1 cellular context compared by ENCODE assay signal in the genomic region with DNA sequence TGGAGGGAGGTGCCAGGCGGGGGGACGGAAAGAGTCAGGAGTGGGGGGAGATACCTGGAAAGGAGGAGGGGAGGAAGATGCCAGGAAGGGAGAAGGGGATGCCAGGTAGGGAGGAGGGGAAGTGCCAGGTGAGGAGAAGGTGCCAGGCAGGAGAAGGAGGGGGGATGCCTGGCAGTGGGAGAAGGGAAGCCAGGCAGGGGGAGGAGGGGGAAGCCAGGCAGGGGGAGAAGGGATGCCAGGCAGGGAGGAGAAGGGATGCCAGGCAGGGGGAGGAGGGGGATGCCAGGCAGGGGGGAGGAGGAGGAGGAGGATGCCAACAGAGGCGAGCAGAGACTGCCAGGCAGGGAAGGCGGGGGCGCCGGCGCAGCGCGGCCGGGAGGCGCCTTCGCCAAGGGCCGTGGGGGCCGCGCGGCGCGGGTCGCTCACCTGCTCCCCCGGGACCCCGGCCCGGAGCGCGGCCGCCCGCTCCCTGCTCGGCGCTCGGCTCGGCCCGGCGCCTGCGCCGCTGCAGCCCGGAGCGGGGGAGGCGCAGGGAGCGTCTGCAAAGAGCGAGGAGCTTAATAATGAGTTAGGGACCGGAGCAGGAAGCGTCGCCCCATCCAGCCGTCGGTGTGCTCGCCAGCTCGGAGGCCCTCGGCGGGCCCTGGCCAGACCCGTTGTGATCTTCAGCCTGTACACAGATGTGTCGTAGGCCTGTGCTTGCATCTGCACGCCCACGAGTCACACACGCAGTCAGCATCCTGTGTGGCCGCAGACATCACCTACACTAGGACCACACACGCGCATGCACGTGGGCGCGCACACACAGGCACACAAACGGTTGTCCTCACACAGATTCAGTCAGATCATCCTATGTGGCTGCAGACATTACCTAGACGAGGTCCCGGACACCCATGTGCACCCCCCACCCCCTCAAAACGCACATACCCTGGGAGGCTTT.
TF ChIP-seq lines count a peak whose summit lies in the region.

No MANE protein-coding gene starts in this region.

TF ChIP-seq in K562, 482 proteins besides CTCF, POLR2A, EP300 and RAD21 (continued from another document and continues in another):
- TF ChIP-seq, protein P1, sequence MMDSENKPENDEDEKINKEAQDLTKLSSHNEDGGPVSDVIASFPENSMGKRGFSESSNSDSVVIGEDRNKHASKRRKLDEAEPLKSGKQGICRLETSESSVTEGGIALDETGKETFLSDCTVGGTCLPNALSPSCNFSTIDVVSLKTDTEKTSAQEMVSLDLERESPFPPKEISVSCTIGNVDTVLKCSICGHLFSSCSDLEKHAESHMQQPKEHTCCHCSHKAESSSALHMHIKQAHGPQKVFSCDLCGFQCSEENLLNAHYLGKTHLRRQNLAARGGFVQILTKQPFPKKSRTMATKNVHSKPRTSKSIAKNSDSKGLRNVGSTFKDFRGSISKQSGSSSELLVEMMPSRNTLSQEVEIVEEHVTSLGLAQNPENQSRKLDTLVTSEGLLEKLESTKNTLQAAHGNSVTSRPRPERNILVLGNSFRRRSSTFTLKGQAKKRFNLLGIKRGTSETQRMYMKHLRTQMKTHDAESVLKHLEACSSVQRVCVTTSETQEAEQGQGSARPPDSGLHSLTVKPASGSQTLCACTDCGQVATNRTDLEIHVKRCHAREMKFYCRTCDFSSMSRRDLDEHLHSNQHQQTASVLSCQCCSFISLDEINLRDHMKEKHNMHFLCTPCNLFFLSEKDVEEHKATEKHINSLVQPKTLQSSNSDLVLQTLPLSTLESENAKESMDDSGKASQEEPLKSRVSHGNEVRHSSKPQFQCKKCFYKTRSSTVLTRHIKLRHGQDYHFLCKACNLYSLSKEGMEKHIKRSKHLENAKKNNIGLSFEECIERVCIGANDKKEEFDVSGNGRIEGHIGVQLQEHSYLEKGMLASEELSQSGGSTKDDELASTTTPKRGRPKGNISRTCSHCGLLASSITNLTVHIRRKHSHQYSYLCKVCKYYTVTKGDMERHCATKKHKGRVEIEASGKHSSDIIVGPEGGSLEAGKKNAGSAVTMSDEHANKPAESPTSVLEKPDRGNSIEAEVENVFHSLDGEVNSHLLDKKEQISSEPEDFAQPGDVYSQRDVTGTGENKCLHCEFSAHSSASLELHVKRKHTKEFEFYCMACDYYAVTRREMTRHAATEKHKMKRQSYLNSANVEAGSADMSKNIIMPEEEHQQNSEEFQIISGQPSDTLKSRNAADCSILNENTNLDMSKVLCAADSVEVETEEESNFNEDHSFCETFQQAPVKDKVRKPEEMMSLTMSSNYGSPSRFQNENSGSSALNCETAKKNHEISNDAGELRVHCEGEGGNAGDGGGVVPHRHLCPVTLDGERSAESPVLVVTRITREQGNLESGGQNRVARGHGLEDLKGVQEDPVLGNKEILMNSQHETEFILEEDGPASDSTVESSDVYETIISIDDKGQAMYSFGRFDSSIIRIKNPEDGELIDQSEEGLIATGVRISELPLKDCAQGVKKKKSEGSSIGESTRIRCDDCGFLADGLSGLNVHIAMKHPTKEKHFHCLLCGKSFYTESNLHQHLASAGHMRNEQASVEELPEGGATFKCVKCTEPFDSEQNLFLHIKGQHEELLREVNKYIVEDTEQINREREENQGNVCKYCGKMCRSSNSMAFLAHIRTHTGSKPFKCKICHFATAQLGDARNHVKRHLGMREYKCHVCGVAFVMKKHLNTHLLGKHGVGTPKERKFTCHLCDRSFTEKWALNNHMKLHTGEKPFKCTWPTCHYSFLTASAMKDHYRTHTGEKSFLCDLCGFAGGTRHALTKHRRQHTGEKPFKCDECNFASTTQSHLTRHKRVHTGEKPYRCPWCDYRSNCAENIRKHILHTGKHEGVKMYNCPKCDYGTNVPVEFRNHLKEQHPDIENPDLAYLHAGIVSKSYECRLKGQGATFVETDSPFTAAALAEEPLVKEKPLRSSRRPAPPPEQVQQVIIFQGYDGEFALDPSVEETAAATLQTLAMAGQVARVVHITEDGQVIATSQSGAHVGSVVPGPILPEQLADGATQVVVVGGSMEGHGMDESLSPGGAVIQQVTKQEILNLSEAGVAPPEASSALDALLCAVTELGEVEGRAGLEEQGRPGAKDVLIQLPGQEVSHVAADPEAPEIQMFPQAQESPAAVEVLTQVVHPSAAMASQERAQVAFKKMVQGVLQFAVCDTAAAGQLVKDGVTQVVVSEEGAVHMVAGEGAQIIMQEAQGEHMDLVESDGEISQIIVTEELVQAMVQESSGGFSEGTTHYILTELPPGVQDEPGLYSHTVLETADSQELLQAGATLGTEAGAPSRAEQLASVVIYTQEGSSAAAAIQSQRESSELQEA (IDR thresholded peaks at IDR 0.05; ENCODE audit: low read depth), result no peak
- no peak for TF ChIP-seq E4F1 (CRISPR knock-in tag; IDR thresholded peaks at IDR 0.05; ENCODE audit: borderline replicate concordance)
- TF ChIP-seq ZNF707 (CRISPR knock-in tag; conservative IDR thresholded peaks at IDR 0.05), result no peak
- no peak for TF ChIP-seq SREBF2 (CRISPR knock-in tag; IDR thresholded peaks at IDR 0.05)
- TF ChIP-seq ETV5 (CRISPR knock-in tag; IDR thresholded peaks at IDR 0.05; ENCODE audit: low read depth), result 0 out of 2 replicates have a peak, but pooled peaks have one; percentile 25
- TF ChIP-seq, protein P2, sequence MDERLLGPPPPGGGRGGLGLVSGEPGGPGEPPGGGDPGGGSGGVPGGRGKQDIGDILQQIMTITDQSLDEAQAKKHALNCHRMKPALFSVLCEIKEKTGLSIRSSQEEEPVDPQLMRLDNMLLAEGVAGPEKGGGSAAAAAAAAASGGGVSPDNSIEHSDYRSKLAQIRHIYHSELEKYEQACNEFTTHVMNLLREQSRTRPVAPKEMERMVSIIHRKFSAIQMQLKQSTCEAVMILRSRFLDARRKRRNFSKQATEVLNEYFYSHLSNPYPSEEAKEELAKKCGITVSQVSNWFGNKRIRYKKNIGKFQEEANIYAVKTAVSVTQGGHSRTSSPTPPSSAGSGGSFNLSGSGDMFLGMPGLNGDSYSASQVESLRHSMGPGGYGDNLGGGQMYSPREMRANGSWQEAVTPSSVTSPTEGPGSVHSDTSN (CRISPR knock-in tag; IDR thresholded peaks at IDR 0.05; ENCODE audit: low read depth), result no peak
- TF ChIP-seq, protein P2 (tag; conservative IDR thresholded peaks at IDR 0.05; ENCODE audit: low read depth), result no peak
- TF ChIP-seq ZNF436 (CRISPR knock-in tag; IDR thresholded peaks at IDR 0.05), result no peak
- TF ChIP-seq E2F5 (CRISPR knock-in tag; IDR thresholded peaks at IDR 0.05), result no peak
- no peak for TF ChIP-seq ZNF561 (CRISPR knock-in tag; conservative IDR thresholded peaks at IDR 0.05)
- TF ChIP-seq ADNP (tag; IDR thresholded peaks at IDR 0.05), result no peak
- peak; percentile 27; the same call in 1 of the 2 replicates for TF ChIP-seq PHF8 (IDR thresholded peaks at IDR 0.05; ENCODE audit: borderline replicate concordance, low read length)
- TF ChIP-seq TOE1 (IDR thresholded peaks at IDR 0.05; ENCODE audit: borderline replicate concordance), result no peak
- TF ChIP-seq TOE1 (CRISPR knock-in tag; IDR thresholded peaks at IDR 0.05; ENCODE audit: borderline replicate concordance, low read depth), result no peak
- TF ChIP-seq, protein P3, sequence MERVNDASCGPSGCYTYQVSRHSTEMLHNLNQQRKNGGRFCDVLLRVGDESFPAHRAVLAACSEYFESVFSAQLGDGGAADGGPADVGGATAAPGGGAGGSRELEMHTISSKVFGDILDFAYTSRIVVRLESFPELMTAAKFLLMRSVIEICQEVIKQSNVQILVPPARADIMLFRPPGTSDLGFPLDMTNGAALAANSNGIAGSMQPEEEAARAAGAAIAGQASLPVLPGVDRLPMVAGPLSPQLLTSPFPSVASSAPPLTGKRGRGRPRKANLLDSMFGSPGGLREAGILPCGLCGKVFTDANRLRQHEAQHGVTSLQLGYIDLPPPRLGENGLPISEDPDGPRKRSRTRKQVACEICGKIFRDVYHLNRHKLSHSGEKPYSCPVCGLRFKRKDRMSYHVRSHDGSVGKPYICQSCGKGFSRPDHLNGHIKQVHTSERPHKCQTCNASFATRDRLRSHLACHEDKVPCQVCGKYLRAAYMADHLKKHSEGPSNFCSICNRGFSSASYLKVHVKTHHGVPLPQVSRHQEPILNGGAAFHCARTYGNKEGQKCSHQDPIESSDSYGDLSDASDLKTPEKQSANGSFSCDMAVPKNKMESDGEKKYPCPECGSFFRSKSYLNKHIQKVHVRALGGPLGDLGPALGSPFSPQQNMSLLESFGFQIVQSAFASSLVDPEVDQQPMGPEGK (CRISPR knock-in tag; IDR thresholded peaks at IDR 0.05; ENCODE audit: borderline replicate concordance), result no peak
- peak in 1 of 2 experiments; percentile 17; a peak in 1 of 4 replicates for TF ChIP-seq NONO (IDR thresholded peaks at IDR 0.05; ENCODE audit: low read depth in 2 of 2, low read length in 1 of 2)
- TF ChIP-seq BCL6 (CRISPR knock-in tag; IDR thresholded peaks at IDR 0.05), result no peak
- TF ChIP-seq ZBTB9 (CRISPR knock-in tag; IDR thresholded peaks at IDR 0.05), result peak; percentile 29; the same call in 1 of the 2 replicates
- TF ChIP-seq CCNT2 (IDR thresholded peaks at IDR 0.05; ENCODE audit: borderline replicate concordance, extremely low read depth, insufficient read length, low read depth, low read length), result peak; percentile 37
- TF ChIP-seq ZNF41 (CRISPR knock-in tag; conservative IDR thresholded peaks at IDR 0.05), result no peak
- no peak for TF ChIP-seq RBM14 (IDR thresholded peaks at IDR 0.05; ENCODE audit: borderline replicate concordance, insufficient read depth, low read depth, low read length)
- no peak for TF ChIP-seq FOXA1 (IDR thresholded peaks at IDR 0.05; ENCODE audit: borderline replicate concordance)
- no peak for TF ChIP-seq TFE3 (CRISPR knock-in tag; IDR thresholded peaks at IDR 0.05)
- TF ChIP-seq PHF20 (IDR thresholded peaks at IDR 0.05; ENCODE audit: partially characterized antibody), result peak; percentile 38
- TF ChIP-seq, protein P4, sequence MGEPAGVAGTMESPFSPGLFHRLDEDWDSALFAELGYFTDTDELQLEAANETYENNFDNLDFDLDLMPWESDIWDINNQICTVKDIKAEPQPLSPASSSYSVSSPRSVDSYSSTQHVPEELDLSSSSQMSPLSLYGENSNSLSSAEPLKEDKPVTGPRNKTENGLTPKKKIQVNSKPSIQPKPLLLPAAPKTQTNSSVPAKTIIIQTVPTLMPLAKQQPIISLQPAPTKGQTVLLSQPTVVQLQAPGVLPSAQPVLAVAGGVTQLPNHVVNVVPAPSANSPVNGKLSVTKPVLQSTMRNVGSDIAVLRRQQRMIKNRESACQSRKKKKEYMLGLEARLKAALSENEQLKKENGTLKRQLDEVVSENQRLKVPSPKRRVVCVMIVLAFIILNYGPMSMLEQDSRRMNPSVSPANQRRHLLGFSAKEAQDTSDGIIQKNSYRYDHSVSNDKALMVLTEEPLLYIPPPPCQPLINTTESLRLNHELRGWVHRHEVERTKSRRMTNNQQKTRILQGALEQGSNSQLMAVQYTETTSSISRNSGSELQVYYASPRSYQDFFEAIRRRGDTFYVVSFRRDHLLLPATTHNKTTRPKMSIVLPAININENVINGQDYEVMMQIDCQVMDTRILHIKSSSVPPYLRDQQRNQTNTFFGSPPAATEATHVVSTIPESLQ (CRISPR knock-in tag; IDR thresholded peaks at IDR 0.05), result no peak
- no peak for TF ChIP-seq TCF7 (IDR thresholded peaks at IDR 0.05; ENCODE audit: borderline replicate concordance)
- no peak for TF ChIP-seq POU5F1 (IDR thresholded peaks at IDR 0.05; ENCODE audit: borderline replicate concordance, low read depth, low read length, partially characterized antibody)
- 0 out of 2 replicates have a peak, but pooled peaks have one; percentile 14 for TF ChIP-seq ATF7 (IDR thresholded peaks at IDR 0.05)
